Comparison of ENCODE assay signal across 8 cellular contexts in the genomic region with DNA sequence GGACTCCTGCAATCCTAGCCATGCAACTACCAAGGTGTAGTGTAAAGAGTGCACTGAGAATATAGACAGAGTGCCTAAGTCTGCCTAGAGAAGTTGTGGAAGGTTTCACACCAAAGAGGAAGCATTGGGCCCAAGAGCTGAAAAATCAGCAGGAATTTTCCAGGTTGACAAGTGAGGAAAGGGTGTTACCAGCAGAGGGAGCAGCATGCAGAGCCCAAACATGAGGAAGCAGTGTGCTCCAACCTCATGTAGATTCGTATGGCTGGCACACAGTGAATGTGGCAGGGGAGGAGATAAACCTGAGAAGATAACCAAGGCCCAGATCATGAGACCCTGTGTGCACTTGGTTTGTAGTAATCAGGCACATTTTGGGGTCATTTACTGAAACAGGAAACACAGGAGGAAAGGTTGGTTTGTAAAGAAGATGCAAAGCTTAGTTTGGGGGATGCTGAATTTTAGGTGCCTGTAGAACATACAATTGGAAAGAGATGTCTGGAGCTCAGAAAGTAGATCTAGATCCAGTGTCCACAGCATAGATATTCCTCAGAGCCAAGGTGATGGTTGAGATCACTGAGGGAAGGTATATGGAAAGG. TPM values are rescaled to one million over a fixed set of nuclear protein-coding genes. Genes with fewer than 3 reads are reported as not detected.
DNase-seq lines count a peak whose midpoint lies in the region; ATAC-seq and TF ChIP-seq lines count a peak whose summit lies in the region.

No MANE protein-coding gene starts in this region.

- peaks cover 6% of the 10 kb centered on the region for H3K4me1 Mint-ChIP-seq in activated CD8-positive, alpha-beta T cell treated with anti-CD3 and anti-CD28 coated beads, Interleukin-2, amount 10 ng/mL, durations not matched to agents 7 days and 5 days (ENCODE audit: low read depth)
- no peaks in the 10 kb centered on the region for H3K4me1 Mint-ChIP-seq in neural crest cell

- DNase-seq in AG09319 (ENCODE audit: extremely low read depth, low read depth) (peak; percentile 20), GM13976 (ENCODE audit: low spot score) (no peak), NCI-H345 (lab: John Stamatoyannopoulos, UW) (peak; percentile 73), fibroblast of mammary gland (ENCODE audit: low read depth) (peak; percentile 69), neural crest cell (ENCODE audit: low read depth, low spot score) (peak; percentile 29)
- peak; percentile 43 for DNase-seq in activated CD8-positive, alpha-beta T cell treated with anti-CD3 and anti-CD28 coated beads, Interleukin-2, amount 10 ng/mL, durations not matched to agents 7 days and 5 days

- no peaks in the 10 kb centered on the region for H3K27me3 Mint-ChIP-seq in activated CD8-positive, alpha-beta T cell treated with anti-CD3 and anti-CD28 coated beads, Interleukin-2, amount 10 ng/mL, durations not matched to agents 7 days and 5 days (ENCODE audit: low read depth)
- H3K27me3 Mint-ChIP-seq in neural crest cell (ENCODE audit: low read depth) = no peaks in the 10 kb centered on the region

- no peak overlapping the region for H3K4me3 ChIP-seq in fibroblast of mammary gland (ENCODE audit: control insufficient read depth, low read depth, low read length)

- CTCF ChIA-PET in activated CD8-positive, alpha-beta T cell treated with anti-CD3 and anti-CD28 coated beads, Interleukin-2, amount 10 ng/mL, durations not matched to agents 7 days and 5 days (lab: Charles Lee) = interaction anchor here (0.6 to 14.8 kb wide), 20 partner anchors 9 to 244 kb away, joined by 3 to 657 read pairs (median 4); a partner anchor contains a TSS

- no peaks in the 10 kb centered on the region for H3K36me3 Mint-ChIP-seq in activated CD8-positive, alpha-beta T cell treated with anti-CD3 and anti-CD28 coated beads, Interleukin-2, amount 10 ng/mL, durations not matched to agents 7 days and 5 days (ENCODE audit: low read depth)
- no peaks in the 10 kb centered on the region for H3K36me3 Mint-ChIP-seq in neural crest cell (ENCODE audit: low read depth)

- TF ChIP-seq CTCF in AG09319 (IDR thresholded peaks at IDR 0.05; ENCODE audit: low read depth, low read length) (peak; percentile 74), GM13976 (IDR thresholded peaks at IDR 0.05; ENCODE audit: borderline replicate concordance, control extremely low read depth, extremely low read depth, insufficient read depth, missing control alignments) (peak; percentile 37), fibroblast of mammary gland (conservative IDR thresholded peaks at IDR 0.05; ENCODE audit: control insufficient read depth, insufficient read depth, low read depth, low read length) (peak; percentile 89), neural crest cell (conservative IDR thresholded peaks at IDR 0.05) (peak; percentile 73)

- POLR2A ChIA-PET in activated CD8-positive, alpha-beta T cell treated with anti-CD3 and anti-CD28 coated beads, Interleukin-2, amount 10 ng/mL, durations not matched to agents 7 days and 5 days (lab: Charles Lee) = interaction anchor here (0.9 kb wide), 1 partner anchor 29 kb away, joined by 3 read pairs; no protein-coding TSS in a partner anchor

- H3K4me3 Mint-ChIP-seq in activated CD8-positive, alpha-beta T cell treated with anti-CD3 and anti-CD28 coated beads, Interleukin-2, amount 10 ng/mL, durations not matched to agents 7 days and 5 days = no peak overlapping the region
- H3K4me3 Mint-ChIP-seq in neural crest cell = no peak overlapping the region

- no peak overlapping the region for H3K27ac Mint-ChIP-seq in activated CD8-positive, alpha-beta T cell treated with anti-CD3 and anti-CD28 coated beads, Interleukin-2, amount 10 ng/mL, durations not matched to agents 7 days and 5 days
- H3K27ac Mint-ChIP-seq in neural crest cell (ENCODE audit: unreplicated experiment) = no peak overlapping the region

- ATAC-seq in activated CD8-positive, alpha-beta T cell treated with anti-CD3 and anti-CD28 coated beads, Interleukin-2, amount 10 ng/mL, durations not matched to agents 7 days and 5 days = peak; percentile 43
- ATAC-seq in GM21723 (IDR thresholded peaks at IDR 0.05; ENCODE audit: unreplicated experiment) (no peak), GM19467 (IDR thresholded peaks at IDR 0.05; ENCODE audit: unreplicated experiment) (no peak)

- no peaks in the 10 kb centered on the region for H3K9me3 Mint-ChIP-seq in activated CD8-positive, alpha-beta T cell treated with anti-CD3 and anti-CD28 coated beads, Interleukin-2, amount 10 ng/mL, durations not matched to agents 7 days and 5 days (ENCODE audit: insufficient read depth)
- H3K9me3 Mint-ChIP-seq in neural crest cell = no peaks in the 10 kb centered on the region

- in situ Hi-C loops in GM13976 (cut with MboI; ENCODE audit: low sequenced_read_pairs, unreplicated experiment) = no loop called here

RNA-seq across cellular contexts. Expression of a gene that starts 1.7 kb away (rescaled TPM):
- not detected for total RNA-seq in activated CD8-positive, alpha-beta T cell treated with anti-CD3 and anti-CD28 coated beads, Interleukin-2, amount 10 ng/mL, durations not matched to agents 7 days and 5 days
- 4.3 and 6.0 TPM in 2 replicates for total RNA-seq in neural crest cell

RNA-seq across cellular contexts. Expression of a gene that starts 20.2 kb away (rescaled TPM):
- 10 to 100 TPM; 51.7 to 52.4 TPM for total RNA-seq in activated CD8-positive, alpha-beta T cell treated with anti-CD3 and anti-CD28 coated beads, Interleukin-2, amount 10 ng/mL, durations not matched to agents 7 days and 5 days
- total RNA-seq in neural crest cell = 86.9 and 90.0 TPM in 2 replicates

RNA-seq across cellular contexts. Expression of a gene that starts 34.7 kb away (rescaled TPM):
- total RNA-seq in activated CD8-positive, alpha-beta T cell treated with anti-CD3 and anti-CD28 coated beads, Interleukin-2, amount 10 ng/mL, durations not matched to agents 7 days and 5 days = 1 to 10 TPM; 5.7 to 7.5 TPM
- total RNA-seq in neural crest cell = 20.6 and 26.2 TPM in 2 replicates

RNA-seq across cellular contexts. Expression of a gene that starts 42.1 kb away (rescaled TPM):
- total RNA-seq in activated CD8-positive, alpha-beta T cell treated with anti-CD3 and anti-CD28 coated beads, Interleukin-2, amount 10 ng/mL, durations not matched to agents 7 days and 5 days = 10 to 100 TPM; 38.6 to 39.8 TPM
- 52.4 and 57.1 TPM in 2 replicates for total RNA-seq in neural crest cell

RNA-seq across cellular contexts. Expression of a gene that starts 42.2 kb away (rescaled TPM):
- total RNA-seq in activated CD8-positive, alpha-beta T cell treated with anti-CD3 and anti-CD28 coated beads, Interleukin-2, amount 10 ng/mL, durations not matched to agents 7 days and 5 days = 10 to 100 TPM; 34.1 to 35.4 TPM
- total RNA-seq in neural crest cell = 43.6 and 47.6 TPM in 2 replicates

Comparison
In these comparisons a context has a peak if more than half of its experiments do, and no peak if none do; other contexts are left out.
1. CTCF ChIP-seq: peak in every context shown above with its lines; median percentile 89 in fibroblast of mammary gland; 74 in AG09319; 73 in neural crest cell; 37 in GM13976.